1 cellular context compared by ENCODE assay signal in the genomic region with DNA sequence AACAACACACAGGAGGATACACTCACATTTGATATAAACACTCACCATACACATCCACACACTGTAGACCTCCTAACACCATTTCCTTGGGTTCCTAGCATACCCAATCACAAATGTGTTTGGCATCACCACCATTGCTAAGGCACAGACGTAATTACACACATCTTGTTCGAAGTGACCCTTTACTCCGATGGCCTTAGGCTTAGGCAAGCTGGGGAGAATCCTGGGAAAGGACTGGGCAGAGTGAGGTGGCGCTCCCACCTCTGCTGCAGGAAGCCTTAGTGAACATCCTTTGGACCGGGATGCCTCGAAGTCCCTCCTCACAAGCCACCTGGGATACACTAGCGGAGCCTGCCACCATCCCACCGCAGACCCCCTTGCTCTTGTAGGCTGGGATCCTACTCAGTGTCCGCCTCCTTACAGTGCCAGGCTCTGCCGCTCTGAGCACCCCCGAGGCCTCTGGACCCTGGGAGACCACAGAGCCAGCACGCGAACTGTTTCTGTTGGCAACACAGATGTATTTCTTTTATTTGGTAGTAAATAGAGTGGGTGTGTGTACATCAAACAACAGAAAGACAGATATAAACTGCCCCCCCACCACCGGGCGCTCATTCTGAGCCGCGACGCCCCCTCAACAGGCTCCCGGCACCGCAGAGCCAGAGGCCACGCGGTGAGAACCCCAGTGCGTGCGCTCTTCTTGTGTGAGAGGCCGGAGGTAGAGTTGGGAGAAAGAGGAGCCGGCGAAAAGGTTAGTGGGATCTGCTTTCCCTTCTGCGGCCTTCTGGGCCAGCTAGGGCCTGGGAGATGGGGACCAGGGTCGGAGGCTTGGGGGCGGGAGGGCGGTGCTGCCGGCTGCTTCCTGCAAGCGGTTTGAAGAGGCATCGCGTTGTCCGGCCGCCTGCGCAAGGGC.
TF ChIP-seq lines count a peak whose summit lies in the region.

No MANE protein-coding gene starts in this region.

TF ChIP-seq in K562, 482 proteins besides CTCF, POLR2A, EP300 and RAD21:
- no peak for TF ChIP-seq ZNF212 (CRISPR knock-in tag; IDR thresholded peaks at IDR 0.05)
- peak; percentile 67 for TF ChIP-seq RBM22 (IDR thresholded peaks at IDR 0.05; ENCODE audit: low read depth, low read length, poor library complexity, severe bottlenecking)
- TF ChIP-seq SRSF7 (optimal IDR thresholded peaks at IDR 0.05; ENCODE audit: low read depth, low read length), result no peak
- TF ChIP-seq SUPT5H (IDR thresholded peaks at IDR 0.05), result peak; percentile 11; the same call in 1 of the 2 replicates
- TF ChIP-seq POLR2G (IDR thresholded peaks at IDR 0.05; ENCODE audit: low read depth, low read length), result peak; percentile 78
- peak; percentile 61 for TF ChIP-seq RBFOX2 (IDR thresholded peaks at IDR 0.05; ENCODE audit: low read depth, low read length)
